Comparison of ENCODE assay signal across 8 cellular contexts in genomic region chr16:4402439-4403132, GRCh38. TPM values are rescaled to one million over a fixed set of nuclear protein-coding genes. Genes with fewer than 3 reads are reported as not detected.
DNase-seq lines count a peak whose midpoint lies in the region; ATAC-seq and TF ChIP-seq lines count a peak whose summit lies in the region.

No MANE protein-coding gene starts in this region.

- no peaks in the 10 kb centered on the region for H3K27me3 ChIP-seq in right cardiac atrium (ENCODE audit: control insufficient read depth, insufficient read depth)
- no peaks in the 10 kb centered on the region for H3K27me3 ChIP-seq in sigmoid colon

- H3K36me3 ChIP-seq in sigmoid colon = peaks cover 0 to 57% (median 19%) of the 10 kb centered on the region in 4 donors

- H3K4me3 ChIP-seq in right cardiac atrium (ENCODE audit: low read length) (no peak overlapping the region), sigmoid colon (peak overlapping the region in 1 of 4 donors; percentile 23)

- ATAC-seq in right cardiac atrium (peak; percentile 93), GM18858 (IDR thresholded peaks at IDR 0.05; ENCODE audit: unreplicated experiment) (no peak)

- TF ChIP-seq CTCF in sigmoid colon (IDR thresholded peaks at IDR 0.05) = peak; percentile 93 to 95 (median 94)

- intact Hi-C loops in right cardiac atrium (cut with DNase I) = loop anchor here in 3 of 4 donors (1.0 to 10.0 kb wide), 4 partner anchors 43 to 118 kb away; no protein-coding TSS in a partner anchor
- intact Hi-C loops in sigmoid colon (cut with DNase I) = loop anchor here (1.0 to 5.0 kb wide), 2 partner anchors 43 to 115 kb away; no protein-coding TSS in a partner anchor

- DNase-seq in NCI-H146 (lab: John Stamatoyannopoulos, UW) (peak; percentile 55), NCI-H146 treated with DMSO at 0.1 percent for 48 hours (lab: John Stamatoyannopoulos, UW; ENCODE audit: unreplicated experiment) (no peak), NCI-H128 (lab: John Stamatoyannopoulos, UW; ENCODE audit: unreplicated experiment) (peak; percentile 25), T-helper 9 cell (peak; percentile 62), amygdala (lab: John Stamatoyannopoulos, UW) (peak in 49 of 56 donors; percentile 22 to 90 (median 60)), right cardiac atrium (peak; percentile 85 to 95 (median 94)), sigmoid colon (peak; percentile 92)

- no peaks in the 10 kb centered on the region for H3K4me1 ChIP-seq in right cardiac atrium (ENCODE audit: control insufficient read depth, insufficient read depth, low read length)
- H3K4me1 ChIP-seq in sigmoid colon = peaks cover 0 to 7% (median 6%) of the 10 kb centered on the region in 4 donors

- H3K27ac ChIP-seq in right cardiac atrium (ENCODE audit: low read length) (no peak overlapping the region), sigmoid colon (no peak overlapping the region)

- WGBS in right cardiac atrium = 24% methylated on average over 29 of the region's 29 CpGs
- WGBS in sigmoid colon, 2 donors = 22 to 37% methylated on average over 29 of the region's 29 CpGs

- H3K9me3 ChIP-seq in right cardiac atrium (ENCODE audit: control insufficient read depth, low read length) = no peaks in the 10 kb centered on the region
- no peaks in the 10 kb centered on the region for H3K9me3 ChIP-seq in sigmoid colon

- no peak for TF ChIP-seq EP300 in sigmoid colon (IDR thresholded peaks at IDR 0.05)

- no peak for TF ChIP-seq POLR2A in sigmoid colon (IDR thresholded peaks at IDR 0.05)

RNA-seq across cellular contexts. Expression of gene CORO7, which starts 13.8 kb away (rescaled TPM):
- total RNA-seq in right cardiac atrium = 10 to 100 TPM; 13.4 to 18.1 (median 16.9) TPM
- 9.0 TPM for polyA plus RNA-seq in right cardiac atrium
- total RNA-seq in sigmoid colon = 10 to 100 TPM; 10.0 to 34.6 (median 19.1) TPM
- 10 to 100 TPM; 10.8 to 43.4 (median 12.5) TPM for polyA plus RNA-seq in sigmoid colon

RNA-seq across cellular contexts. Expression of gene DNAJA3, which starts 23.1 kb away (rescaled TPM):
- total RNA-seq in right cardiac atrium (10 to 100 TPM; 40.4 to 54.0 (median 49.8) TPM), sigmoid colon (10 to 100 TPM; 41.3 to 47.4 (median 44.4) TPM)
- polyA plus RNA-seq in right cardiac atrium (48.4 TPM), sigmoid colon (10 to 100 TPM; 28.2 to 53.3 (median 35.6) TPM)

RNA-seq across cellular contexts. Expression of gene VASN, which starts 30.9 kb away (rescaled TPM):
- total RNA-seq in right cardiac atrium (10 to 100 TPM; 11.4 to 21.3 (median 13.6) TPM), sigmoid colon (10 to 100 TPM in 1 of 4 donors, 1 to 10 TPM in 3; 7.1 to 10.2 (median 8.3) TPM)
- polyA plus RNA-seq in right cardiac atrium (10.7 TPM), sigmoid colon (1 to 10 TPM in 2 of 3 donors, under 1 TPM in 1; 0.46 to 4.2 (median 2.4) TPM)

RNA-seq across cellular contexts. Expression of gene PAM16, which starts 51.5 kb away (rescaled TPM):
- total RNA-seq in right cardiac atrium (10 to 100 TPM; 57.6 to 61.9 (median 59.7) TPM), sigmoid colon (10 to 100 TPM; 36.7 to 52.7 (median 43.6) TPM)
- polyA plus RNA-seq in right cardiac atrium (131 TPM), sigmoid colon (10 to 100 TPM; 36.0 to 57.0 (median 49.0) TPM)
